Comparison of ENCODE assay signal across 8 cellular contexts in genomic region chr17:50213026-50214015, GRCh38. TPM values are rescaled to one million over a fixed set of nuclear protein-coding genes. Genes with fewer than 3 reads are reported as not detected.
DNase-seq lines count a peak whose midpoint lies in the region; ATAC-seq and TF ChIP-seq lines count a peak whose summit lies in the region.

No MANE protein-coding gene starts in this region.

- CTCF ChIA-PET in CD8-positive, alpha-beta T cell (lab: Charles Lee) = interaction anchor here (0.9 to 7.3 kb wide), 7 partner anchors 9 to 720 kb away, joined by 3 to 64 read pairs (median 3); partner anchors contain the start of genes COL1A1 and TMEM92

- no peaks in the 10 kb centered on the region for H3K36me3 Mint-ChIP-seq in CD8-positive, alpha-beta T cell

- DNase-seq in CD8-positive, alpha-beta T cell = peak in 6 of 7 experiments; percentile 4 to 68 (median 38)
- DNase-seq in activated CD4-positive, alpha-beta T cell treated with anti-CD3 and anti-CD28 coated beads, Interleukin-2, amount 50 U/mL, for 48 hours = peak; percentile 40 to 51
- peak; percentile 86 for DNase-seq in myocyte (ENCODE audit: low read depth)
- no peak for DNase-seq in HK-2 (ENCODE audit: unreplicated experiment)
- DNase-seq in NCI-H2107 treated with DMSO at 0.1 percent for 48 hours (lab: John Stamatoyannopoulos, UW; ENCODE audit: unreplicated experiment) = no peak
- DNase-seq in cortex of kidney (lab: John Stamatoyannopoulos, UW) = no peak

- no peak overlapping the region for H3K27ac ChIP-seq in CD8-positive, alpha-beta T cell (ENCODE audit: low read depth, low read length)

- H3K27ac Mint-ChIP-seq in CD8-positive, alpha-beta T cell = no peak overlapping the region

- no peak overlapping the region for H3K4me3 Mint-ChIP-seq in CD8-positive, alpha-beta T cell

- H3K36me3 ChIP-seq in CD8-positive, alpha-beta T cell (ENCODE audit: insufficient read depth, low read length) = no peaks in the 10 kb centered on the region

- peak; percentile 97 for ATAC-seq in CD8-positive, alpha-beta T cell
- ATAC-seq in GM19023 (IDR thresholded peaks at IDR 0.05; ENCODE audit: unreplicated experiment) (peak; percentile 67), HG03108 (IDR thresholded peaks at IDR 0.05; ENCODE audit: unreplicated experiment) (peak; percentile 91)

- no peaks in the 10 kb centered on the region for H3K27me3 ChIP-seq in CD8-positive, alpha-beta T cell (ENCODE audit: insufficient read depth, low read length)

- no peak for TF ChIP-seq CTCF in CD8-positive, alpha-beta T cell (IDR thresholded peaks at IDR 0.05)

- POLR2A ChIA-PET in CD8-positive, alpha-beta T cell (lab: Charles Lee) = interaction anchor here (0.5 to 0.7 kb wide), 2 partner anchors 50 to 85 kb away, joined by 4 read pairs; no protein-coding TSS in a partner anchor

- H3K9me3 ChIP-seq in CD8-positive, alpha-beta T cell (ENCODE audit: low read length) = no peaks in the 10 kb centered on the region

- intact Hi-C loops in CD8-positive, alpha-beta T cell (cut with DNase I, micrococcal nuclease) = no loop called here

- H3K27me3 Mint-ChIP-seq in CD8-positive, alpha-beta T cell (ENCODE audit: low read depth) = peaks cover 15% of the 10 kb centered on the region

- H3K4me3 ChIP-seq in CD8-positive, alpha-beta T cell (ENCODE audit: low read depth, low read length) = no peak overlapping the region

- peaks cover 9% of the 10 kb centered on the region for H3K4me1 ChIP-seq in CD8-positive, alpha-beta T cell (ENCODE audit: insufficient read depth, low read length)

- H3K4me1 Mint-ChIP-seq in CD8-positive, alpha-beta T cell (ENCODE audit: low read depth) = peaks cover 7% of the 10 kb centered on the region

- H3K9me3 Mint-ChIP-seq in CD8-positive, alpha-beta T cell = no peaks in the 10 kb centered on the region

RNA-seq across cellular contexts. Expression of gene COL1A1, which starts 11.9 kb away (rescaled TPM):
- total RNA-seq in CD8-positive, alpha-beta T cell = 10 to 100 TPM; 37.2 to 43.8 TPM
- 604 and 719 TPM in 2 replicates for total RNA-seq in myocyte
- polyA plus RNA-seq in myocyte (2012) = 15,153 TPM

RNA-seq across cellular contexts. Expression of gene SGCA, which starts 47.5 kb away (rescaled TPM):
- under 1 TPM in 1 of 2 experiments, not detected in 1; 0.25 TPM for total RNA-seq in CD8-positive, alpha-beta T cell
- total RNA-seq in myocyte = 428 and 447 TPM in 2 replicates
- polyA plus RNA-seq in myocyte (2012) = 303 TPM

Comparison
In these comparisons a context has a peak if more than half of its experiments do, and no peak if none do; other contexts are left out.
1. DNase-seq: peak in CD8-positive, alpha-beta T cell (6 of 7), activated CD4-positive, alpha-beta T cell treated with anti-CD3 and anti-CD28 coated beads, Interleukin-2, amount 50 U/mL, for 48 hours (2 of 2) and myocyte (single experiment); none in HK-2 (single experiment), NCI-H2107 treated with DMSO at 0.1 percent for 48 hours (single experiment) and cortex of kidney (single experiment).
2. RNA of gene COL1A1, which starts 11.9 kb away (total RNA-seq): 604 to 719 TPM in myocyte; 37.2 to 43.8 TPM in CD8-positive, alpha-beta T cell; every median in the first group is over 10 times any median in the second.
3. RNA of gene SGCA, which starts 47.5 kb away (total RNA-seq): 428 to 447 TPM in myocyte; 0.25 TPM in CD8-positive, alpha-beta T cell; every median in the first group is over 100 times any median in the second.
4. Peak in every context shown above with its lines, with median percentiles within 50 percentile points of each other: ATAC-seq.